Comparison of ENCODE assay signal across 24 cellular contexts in genomic region chr15:22881739-22882440, GRCh38.
"Had no signal": no experiment of that assay in that cellular context is flagged by ENCODE, and none has a peak within 500 bp of the region (broad histone marks: within the 10 kb centered on the region; RNA-seq: fewer than 3 reads in every experiment).

No MANE protein-coding gene starts in this region.

- H3K4me1 Mint-ChIP-seq: naive thymus-derived CD4-positive, alpha-beta T cell had no signal

- H3K27me3 ChIP-seq: hepatocyte, pancreas, right atrium auricular region, right lobe of liver, suprapubic skin, tibial artery, uterus had no signal

- H3K27ac Mint-ChIP-seq: memory B cell; naive thymus-derived CD4-positive, alpha-beta T cell; stimulated activated naive CD8-positive, alpha-beta T cell treated with anti-CD3 and anti-CD28 coated beads, Interleukin-15, Interleukin-2, amounts not matched to agents 100 ng/mL and 50 ng/mL, for 24 hours; type B pancreatic cell had no signal

- ATAC-seq: naive thymus-derived CD4-positive, alpha-beta T cell; natural killer cell treated with Interleukin-12 subunit alpha and Interleukin-12 subunit beta and Interleukin-15 and Interleukin-18, amount 100 ng/mL, for 72 hours; right lobe of liver had no signal

- H3K79me2 ChIP-seq: hepatocyte had no signal

- H3K4me2 ChIP-seq: hepatocyte, smooth muscle cell had no signal

- H3K9me3 ChIP-seq: mucosa of descending colon, pancreas, right atrium auricular region, right lobe of liver, suprapubic skin, thoracic aorta, tibial artery, uterus had no signal

- H3K4me1 ChIP-seq: left ventricle myocardium inferior, pancreas, right atrium auricular region, right lobe of liver, suprapubic skin, tibial artery, uterus had no signal

- H3K4me3 Mint-ChIP-seq: memory B cell; naive thymus-derived CD4-positive, alpha-beta T cell; natural killer cell treated with Interleukin-12 subunit alpha and Interleukin-12 subunit beta and Interleukin-15 and Interleukin-18, amount 100 ng/mL, for 72 hours; stimulated activated naive CD8-positive, alpha-beta T cell treated with anti-CD3 and anti-CD28 coated beads, Interleukin-15, Interleukin-2, amounts not matched to agents 100 ng/mL and 50 ng/mL, for 24 hours; type B pancreatic cell had no signal

- H3K36me3 ChIP-seq: uterus had no signal

- DNase-seq: islet precursor cell; left ventricle myocardium inferior; midbrain; naive thymus-derived CD4-positive, alpha-beta T cell; nucleus accumbens; pancreas; right lobe of liver; stimulated activated CD4-positive, alpha-beta T cell treated with anti-CD3 and anti-CD28 coated beads, Interleukin-1b, Interleukin-23, amount 100 ng/mL, for 48 hours; stimulated activated CD4-positive, alpha-beta T cell treated with anti-CD3 and anti-CD28 coated beads, Interleukin-2, amount 100 ng/mL, for 48 hours; stimulated activated CD4-positive, alpha-beta T cell treated with anti-CD3 and anti-CD28 coated beads, Interleukin-4, amount 100 ng/mL, for 4 hours; stimulated activated CD8-positive, alpha-beta memory T cell treated with anti-CD3 and anti-CD28 coated beads, Interleukin-4, amount 100 ng/mL, for 48 hours; stimulated activated naive CD4-positive, alpha-beta T cell; tibial artery; uterus had no signal

- H3K36me3 Mint-ChIP-seq: natural killer cell treated with Interleukin-12 subunit alpha and Interleukin-12 subunit beta and Interleukin-15 and Interleukin-18, amount 100 ng/mL, for 72 hours had no signal

- H3K27me3 Mint-ChIP-seq: memory B cell; natural killer cell treated with Interleukin-12 subunit alpha and Interleukin-12 subunit beta and Interleukin-15 and Interleukin-18, amount 100 ng/mL, for 72 hours; stimulated activated naive CD8-positive, alpha-beta T cell treated with anti-CD3 and anti-CD28 coated beads, Interleukin-15, Interleukin-2, amounts not matched to agents 100 ng/mL and 50 ng/mL, for 24 hours; type B pancreatic cell had no signal

- H3K4me3 ChIP-seq: hepatocyte, left ventricle myocardium inferior, mucosa of descending colon, pancreas, right atrium auricular region, right lobe of liver, smooth muscle cell, suprapubic skin, thoracic aorta, tibial artery, uterus had no signal

- H3K27ac ChIP-seq: hepatocyte, left ventricle myocardium inferior, pancreas, right atrium auricular region, right lobe of liver, suprapubic skin, thoracic aorta, tibial artery, uterus had no signal

- H3K9me3 Mint-ChIP-seq: memory B cell; natural killer cell treated with Interleukin-12 subunit alpha and Interleukin-12 subunit beta and Interleukin-15 and Interleukin-18, amount 100 ng/mL, for 72 hours; stimulated activated naive CD8-positive, alpha-beta T cell treated with anti-CD3 and anti-CD28 coated beads, Interleukin-15, Interleukin-2, amounts not matched to agents 100 ng/mL and 50 ng/mL, for 24 hours; type B pancreatic cell had no signal

- H2AFZ ChIP-seq: hepatocyte had no signal
